ENCODE assay signal across 10 cellular contexts in genomic region chr2:149860276-149860921, GRCh38.
DNase-seq lines count a peak whose midpoint lies in the region; ATAC-seq and TF ChIP-seq lines count a peak whose summit lies in the region.
"Had no signal": no experiment of that assay in that cellular context is flagged by ENCODE, and none has a peak within 500 bp of the region (broad histone marks: within the 10 kb centered on the region; RNA-seq: fewer than 3 reads in every experiment).

No MANE protein-coding gene starts in this region.

- peak; percentile 95 for DNase-seq in EH (ENCODE audit: low read depth)
- peak; percentile 71 to 90 for DNase-seq in SJSA1 (ENCODE audit: low read depth in 1 of 2, low spot score in 2 of 2)
- DNase-seq in glomerular visceral epithelial cell (ENCODE audit: extremely low spot score), result peak; percentile 29
- peak; percentile 86 for DNase-seq in retinal pigment epithelial cell (ENCODE audit: low read depth)
- no peak for DNase-seq in NCI-H1417 (lab: John Stamatoyannopoulos, UW)
- DNase-seq in COLO829 (ENCODE audit: low spot score), result no peak
- DNase-seq: activated CD4-positive, alpha-beta T cell treated with anti-CD3 and anti-CD28 coated beads, Interleukin-2, amount 50 U/mL, for 1 hour; activated naive CD8-positive, alpha-beta T cell treated with anti-CD3 and anti-CD28 coated beads, Interleukin-2, amount 50 U/mL, for 24 hours had no signal

- H3K27ac ChIP-seq in SJSA1, result no peak overlapping the region

- no peaks in the 10 kb centered on the region for H3K9me3 ChIP-seq in SJSA1 (replicated peaks)

- H3K27me3 ChIP-seq in SJSA1 (replicated peaks), result no peaks in the 10 kb centered on the region

- H3K4me1 ChIP-seq in SJSA1 (replicated peaks), result peaks cover 39% of the 10 kb centered on the region

- no peak for TF ChIP-seq CTCF in retinal pigment epithelial cell (conservative IDR thresholded peaks at IDR 0.05; ENCODE audit: low read depth, low read length)

- no peak overlapping the region for H3K4me3 ChIP-seq in SJSA1
- H3K4me3 ChIP-seq in retinal pigment epithelial cell (ENCODE audit: low read length), result no peak overlapping the region

- H3K36me3 ChIP-seq in SJSA1, result no peaks in the 10 kb centered on the region

- ATAC-seq in HG02759 (IDR thresholded peaks at IDR 0.05; ENCODE audit: unreplicated experiment) (no peak), esophagus mucosa (no peak)
- ATAC-seq: activated naive CD8-positive, alpha-beta T cell treated with anti-CD3 and anti-CD28 coated beads, Interleukin-2, amount 50 U/mL, for 24 hours had no signal

Comparison
In these comparisons a context has a peak if more than half of its experiments do, and no peak if none do; other contexts are left out.
1. DNase-seq: peak in EH (single experiment), SJSA1 (2 of 2), glomerular visceral epithelial cell (single experiment) and retinal pigment epithelial cell (single experiment); none in NCI-H1417 (0 of 3) and COLO829 (single experiment).